ENCODE assay signal across 1 cellular context in genomic region chr11:12330491-12331231, GRCh38.
TF ChIP-seq lines count a peak whose summit lies in the region.

No MANE protein-coding gene starts in this region.

TF ChIP-seq in IMR-90, 13 proteins besides CTCF, POLR2A, EP300 and RAD21 (continued from another document):
- no peak for TF ChIP-seq ELK1 (IDR thresholded peaks at IDR 0.05; ENCODE audit: borderline replicate concordance, low read depth, low read length)
- TF ChIP-seq RCOR1 (IDR thresholded peaks at IDR 0.05; ENCODE audit: insufficient replicate concordance, low read length), result no peak
- no peak for TF ChIP-seq CHD1 (IDR thresholded peaks at IDR 0.05; ENCODE audit: low read depth, low read length)
- no peak for TF ChIP-seq FOS (IDR thresholded peaks at IDR 0.05; ENCODE audit: low read depth, low read length)
- TF ChIP-seq NFE2L2 (IDR thresholded peaks at IDR 0.05; ENCODE audit: low read depth, low read length), result no peak
- no peak for TF ChIP-seq CEBPB (IDR thresholded peaks at IDR 0.05; ENCODE audit: low read depth, low read length)
- TF ChIP-seq MAFK (IDR thresholded peaks at IDR 0.05; ENCODE audit: low read depth, low read length), result no peak
- TF ChIP-seq MAZ (IDR thresholded peaks at IDR 0.05; ENCODE audit: borderline replicate concordance, low read depth, low read length), result no peak
- TF ChIP-seq SMC3 (IDR thresholded peaks at IDR 0.05; ENCODE audit: low read depth, low read length), result no peak
- no peak for TF ChIP-seq MXI1 (IDR thresholded peaks at IDR 0.05; ENCODE audit: borderline replicate concordance, low read depth, low read length)
